In the genomic region with DNA sequence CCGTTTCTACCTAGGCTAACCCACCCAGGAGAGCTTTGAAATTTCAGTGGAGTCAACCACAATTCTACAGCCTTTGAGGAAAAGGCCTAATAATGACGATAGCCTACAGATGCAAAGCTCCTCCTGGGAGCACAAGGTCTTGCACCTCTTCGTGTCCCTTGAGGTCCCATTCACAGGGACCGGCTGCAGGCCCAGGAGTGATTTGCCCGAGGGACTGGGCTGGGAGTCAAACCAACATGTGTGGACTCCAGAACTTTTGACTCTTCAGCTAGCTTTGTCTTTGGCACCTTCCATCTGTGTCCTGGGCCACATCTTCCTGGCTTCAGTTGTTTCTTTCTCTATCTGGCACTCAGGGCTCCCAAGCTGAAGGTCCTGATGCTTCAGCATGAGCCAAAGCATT, we compare ENCODE assay signal across 18 cellular contexts.
DNase-seq lines count a peak whose midpoint lies in the region; ATAC-seq and TF ChIP-seq lines count a peak whose summit lies in the region.
"Had no signal": no experiment of that assay in that cellular context is flagged by ENCODE, and none has a peak within 500 bp of the region (broad histone marks: within the 10 kb centered on the region; RNA-seq: fewer than 3 reads in every experiment).

No MANE protein-coding gene starts in this region.

- H3K9me3 Mint-ChIP-seq in dendritic cell treated with granulocyte-macrophage colony-stimulating factor and Interleukin-4, amounts not matched to agents 40 ng/mL and 50 ng/mL, for 4 days = no peaks in the 10 kb centered on the region
- H3K9me3 Mint-ChIP-seq in nephron progenitor cell = no peaks in the 10 kb centered on the region

- no peak overlapping the region for H4K8ac ChIP-seq in neuronal stem cell (ENCODE audit: low read depth, low read length)

- DNase-seq in left cardiac atrium = peak; percentile 12
- no peak for DNase-seq in right atrium auricular region (ENCODE audit: low spot score)
- no peak for DNase-seq in neuronal stem cell (ENCODE audit: low spot score)
- no peak for DNase-seq in vagina (ENCODE audit: extremely low spot score in 2 of 2)
- DNase-seq in nephron progenitor cell = no peak
- DNase-seq in effector memory CD4-positive, alpha-beta T cell = no peak
- no peak for DNase-seq in NCI-H524 treated with DMSO at 0.1 percent for 48 hours (lab: John Stamatoyannopoulos, UW)
- DNase-seq: COR-L47; DMS53; H9; NCI-H146; NCI-H2227 treated with DMSO at 0.1 percent for 48 hours; NCI-H526 treated with DMSO at 0.1 percent for 48 hours; NK-92 treated with Interleukin-12 subunit alpha and Interleukin-12 subunit beta, amount 100 ng/mL, for 24 hours; OCI-M1 had no signal

- peaks cover 68% of the 10 kb centered on the region for H3K4me1 Mint-ChIP-seq in dendritic cell treated with granulocyte-macrophage colony-stimulating factor and Interleukin-4, amounts not matched to agents 40 ng/mL and 50 ng/mL, for 4 days (ENCODE audit: low read depth)
- peaks cover 56% of the 10 kb centered on the region for H3K4me1 Mint-ChIP-seq in nephron progenitor cell

- H3K4me2 ChIP-seq in neuronal stem cell (ENCODE audit: insufficient read depth, low read length, poor library complexity, severe bottlenecking) = no peak overlapping the region

- peak overlapping the region; percentile 75 for H3K27ac Mint-ChIP-seq in dendritic cell treated with granulocyte-macrophage colony-stimulating factor and Interleukin-4, amounts not matched to agents 40 ng/mL and 50 ng/mL, for 4 days
- H3K27ac Mint-ChIP-seq in nephron progenitor cell = no peak overlapping the region
- H3K27ac Mint-ChIP-seq: H9 had no signal

- no peak overlapping the region for H3K14ac ChIP-seq in neuronal stem cell (ENCODE audit: low read length)

- no peak overlapping the region for H4K91ac ChIP-seq in neuronal stem cell (ENCODE audit: low read depth, low read length, poor library complexity)

- H3K9me3 ChIP-seq in right atrium auricular region (no peaks in the 10 kb centered on the region), neuronal stem cell (replicated peaks in 1 of 2; ENCODE audit: control insufficient read depth in 2 of 2, insufficient read depth in 1 of 2, low read depth in 1 of 2, low read length in 2 of 2) (no peaks in the 10 kb centered on the region), vagina (no peaks in the 10 kb centered on the region)
- no peaks in the 10 kb centered on the region for H3K9me3 ChIP-seq in effector memory CD4-positive, alpha-beta T cell (ENCODE audit: control insufficient read depth, low read length)

- H3K9ac ChIP-seq in neuronal stem cell (ENCODE audit: low read depth, low read length, poor library complexity) = no peak overlapping the region

- H3K27me3 Mint-ChIP-seq in dendritic cell treated with granulocyte-macrophage colony-stimulating factor and Interleukin-4, amounts not matched to agents 40 ng/mL and 50 ng/mL, for 4 days = peaks cover 10% of the 10 kb centered on the region
- H3K27me3 Mint-ChIP-seq in nephron progenitor cell (ENCODE audit: low read depth, poor library complexity) = peaks cover 5% of the 10 kb centered on the region

- no CpG with 5 or more reads among the region's 5 CpGs for WGBS in neuronal stem cell (ENCODE audit: extremely low coverage in 2 of 2, insufficient read length in 2 of 2, insufficient replicate concordance in 1 of 2), 2 donors

- no peak overlapping the region for H2BK15ac ChIP-seq in neuronal stem cell (ENCODE audit: low read length)

- no peak for TF ChIP-seq CTCF in right atrium auricular region (IDR thresholded peaks at IDR 0.05)
- TF ChIP-seq CTCF in vagina (IDR thresholded peaks at IDR 0.05) = no peak
- no peak for TF ChIP-seq CTCF in nephron progenitor cell (IDR thresholded peaks at IDR 0.05)

- intact Hi-C loops in left cardiac atrium (cut with DNase I) (no loop called here), vagina (cut with DNase I) (no loop called here)
- intact Hi-C loops in dendritic cell treated with granulocyte-macrophage colony-stimulating factor and Interleukin-4, amounts not matched to agents 40 ng/mL and 50 ng/mL, for 4 days (cut with micrococcal nuclease) = no loop called here

- H3K4me1 ChIP-seq in right atrium auricular region = peaks cover 0 to 31% of the 10 kb centered on the region in 2 donors
- peaks cover 0 to 13% of the 10 kb centered on the region in 2 donors for H3K4me1 ChIP-seq in neuronal stem cell (ENCODE audit: control insufficient read depth in 2 of 2, insufficient read depth in 1 of 2, low read depth in 1 of 2, low read length in 2 of 2)
- peaks cover 34% of the 10 kb centered on the region for H3K4me1 ChIP-seq in vagina
- no peaks in the 10 kb centered on the region for H3K4me1 ChIP-seq in effector memory CD4-positive, alpha-beta T cell (ENCODE audit: control insufficient read depth, insufficient read depth, low read length, poor library complexity, severe bottlenecking)

- no peak overlapping the region for H2BK12ac ChIP-seq in neuronal stem cell (ENCODE audit: low read length)

- H3K4ac ChIP-seq in neuronal stem cell (ENCODE audit: low read length) = no peak overlapping the region

- H2BK120ac ChIP-seq in neuronal stem cell (ENCODE audit: low read depth, low read length) = no peak overlapping the region

- H3K36me3 ChIP-seq in right atrium auricular region (no peaks in the 10 kb centered on the region), neuronal stem cell (replicated peaks in 1 of 2; ENCODE audit: control insufficient read depth in 2 of 2, insufficient read depth in 2 of 2, low read length in 2 of 2) (no peaks in the 10 kb centered on the region), vagina (no peaks in the 10 kb centered on the region)
- no peaks in the 10 kb centered on the region for H3K36me3 ChIP-seq in effector memory CD4-positive, alpha-beta T cell (ENCODE audit: control insufficient read depth, insufficient read depth, low read length)

- H3K27ac ChIP-seq in right atrium auricular region (no peak overlapping the region), neuronal stem cell (replicated peaks; ENCODE audit: low read length) (no peak overlapping the region), vagina (peak overlapping the region; percentile 79)
- no peak overlapping the region for H3K27ac ChIP-seq in effector memory CD4-positive, alpha-beta T cell (ENCODE audit: insufficient read depth, low read length, poor library complexity, severe bottlenecking)

- H3K4me3 ChIP-seq in right atrium auricular region = no peak overlapping the region
- H3K4me3 ChIP-seq in neuronal stem cell (ENCODE audit: low read length in 2 of 2) = no peak overlapping the region
- no peak overlapping the region for H3K4me3 ChIP-seq in vagina
- no peak overlapping the region for H3K4me3 ChIP-seq in effector memory CD4-positive, alpha-beta T cell (ENCODE audit: insufficient read depth, low read depth, low read length, poor library complexity, severe bottlenecking)

- H2AFZ ChIP-seq in neuronal stem cell (ENCODE audit: low read length) = no peak overlapping the region

- H3K27me3 ChIP-seq in right atrium auricular region = no peaks in the 10 kb centered on the region
- no peaks in the 10 kb centered on the region for H3K27me3 ChIP-seq in neuronal stem cell (ENCODE audit: control insufficient read depth in 3 of 3, insufficient read depth in 3 of 3, low read depth in 1 of 3, low read length in 3 of 3)
- H3K27me3 ChIP-seq in vagina = no peaks in the 10 kb centered on the region
- no peaks in the 10 kb centered on the region for H3K27me3 ChIP-seq in effector memory CD4-positive, alpha-beta T cell (replicated peaks; ENCODE audit: control insufficient read depth, insufficient read depth, low read length, poor library complexity, severe bottlenecking)

- no peak overlapping the region for H2BK5ac ChIP-seq in neuronal stem cell (ENCODE audit: low read length)

- no peaks in the 10 kb centered on the region for H3K79me1 ChIP-seq in neuronal stem cell (ENCODE audit: low read depth, low read length)

- no peak for ATAC-seq in left cardiac atrium
- ATAC-seq: Right ventricle myocardium inferior had no signal

- no peak overlapping the region for H3K23ac ChIP-seq in neuronal stem cell (ENCODE audit: low read depth, low read length, poor library complexity)

- H3K36me3 Mint-ChIP-seq in dendritic cell treated with granulocyte-macrophage colony-stimulating factor and Interleukin-4, amounts not matched to agents 40 ng/mL and 50 ng/mL, for 4 days (ENCODE audit: low read depth) = no peaks in the 10 kb centered on the region
- H3K36me3 Mint-ChIP-seq in nephron progenitor cell (ENCODE audit: low read depth) = no peaks in the 10 kb centered on the region
- H3K36me3 Mint-ChIP-seq: CD14-positive monocyte had no signal

- H2AK5ac ChIP-seq in neuronal stem cell (ENCODE audit: low read depth, low read length) = peak overlapping the region; percentile 24

- H3K4me3 Mint-ChIP-seq in dendritic cell treated with granulocyte-macrophage colony-stimulating factor and Interleukin-4, amounts not matched to agents 40 ng/mL and 50 ng/mL, for 4 days = no peak overlapping the region
- no peak overlapping the region for H3K4me3 Mint-ChIP-seq in nephron progenitor cell
- H3K4me3 Mint-ChIP-seq: H9 had no signal

- H3K18ac ChIP-seq in neuronal stem cell (ENCODE audit: low read length) = no peak overlapping the region

- TF ChIP-seq POLR2A in vagina (IDR thresholded peaks at IDR 0.05) = no peak
